In the genomic region with DNA sequence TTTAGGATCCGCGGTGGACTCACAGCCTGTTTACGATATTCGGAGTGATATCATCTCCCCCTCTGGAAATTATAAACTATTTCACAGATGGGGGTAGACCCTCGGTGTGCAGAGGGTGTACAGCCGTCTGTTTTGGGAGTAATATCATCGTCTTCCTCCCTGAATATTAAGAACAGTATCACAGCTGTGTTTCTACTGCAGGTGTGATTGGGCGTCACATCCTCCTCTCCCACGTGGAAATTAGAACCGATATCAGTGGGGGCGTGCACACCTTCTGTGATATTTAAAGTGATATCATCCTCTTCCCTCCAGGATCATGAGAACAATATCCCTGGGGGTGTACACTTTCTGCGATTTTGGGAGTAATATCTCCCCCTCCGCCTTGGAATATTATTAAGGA, we compare ENCODE assay signal across 9 cellular contexts. TPM values are rescaled to one million over a fixed set of nuclear protein-coding genes. Genes with fewer than 3 reads are reported as not detected.
DNase-seq lines count a peak whose midpoint lies in the region; ATAC-seq, FAIRE-seq and TF ChIP-seq lines count a peak whose summit lies in the region.
"Not testable (repeated sequence)": the region's sequence is repeated elsewhere in the genome, so short reads cannot be mapped to it uniquely, and the experiment has no call there.
"Had no signal": no experiment of that assay in that cellular context is flagged by ENCODE, and none has a peak within 500 bp of the region (broad histone marks: within the 10 kb centered on the region; RNA-seq: fewer than 3 reads in every experiment).

No MANE protein-coding gene starts in this region.

- H3K79me2 ChIP-seq in HCT116 (ENCODE audit: insufficient read depth, low read length); HepG2 (ENCODE audit: insufficient read depth, low read length): not testable (repeated sequence)

- H3K4me1 ChIP-seq in A549; HCT116 (ENCODE audit: control insufficient read depth in 1 of 2, insufficient read depth in 2 of 2, low read length in 2 of 2); HepG2 (ENCODE audit: insufficient read depth, low read length): not testable (repeated sequence)

- not testable (repeated sequence) for H3K36me3 Mint-ChIP-seq in activated CD4-positive, alpha-beta T cell treated with anti-CD3 and anti-CD28 coated beads, Interleukin-2, amount 10 ng/mL, durations not matched to agents 24 days and 14 days (ENCODE audit: low read depth); activated T-cell treated with anti-CD3 and anti-CD28 coated beads, Interleukin-2, amount 50 U/mL, for 72 hours (ENCODE audit: insufficient read depth in 2 of 2); activated naive CD4-positive, alpha-beta T cell treated with anti-CD3 and anti-CD28 coated beads, Interleukin-2, amount 50 U/mL, for 72 hours

- not testable (repeated sequence) for H3K4me2 ChIP-seq in A549; HCT116 (ENCODE audit: low read length); HepG2 (ENCODE audit: low read depth, low read length)

- ATAC-seq in A549, result peak; percentile 47; a peak in 5 of 6 replicates
- peak; percentile 53 for ATAC-seq in HCT116
- peak; percentile 33 to 61 for ATAC-seq in activated T-cell treated with anti-CD3 and anti-CD28 coated beads, Interleukin-2, amount 50 U/mL, for 72 hours (replicated peaks in 1 of 2)
- ATAC-seq in activated naive CD4-positive, alpha-beta T cell treated with anti-CD3 and anti-CD28 coated beads, Interleukin-2, amount 50 U/mL, for 72 hours, result peak; percentile 67 to 68
- ATAC-seq in HepG2, result peak; percentile 42

- not testable (repeated sequence) for TF ChIP-seq RAD21 in A549 (conservative IDR thresholded peaks at IDR 0.05 in 1 of 2, IDR thresholded peaks at IDR 0.05 in 1 of 2); HCT116 (IDR thresholded peaks at IDR 0.05; ENCODE audit: low read depth); HepG2 (CRISPR knock-in tag; IDR thresholded peaks at IDR 0.05)

- not testable (repeated sequence) for H2AFZ ChIP-seq in HCT116 (ENCODE audit: low read depth, low read length, poor library complexity, severe bottlenecking); HepG2 (ENCODE audit: low read length)

- FAIRE-seq in A549 (lab: Jason Lieb, UNC); HepG2 (lab: Jason Lieb, UNC): not testable (repeated sequence)

- H3K9ac ChIP-seq in HCT116 (ENCODE audit: low read length); HepG2 (ENCODE audit: insufficient read depth, low read depth, low read length): not testable (repeated sequence)

- not testable (repeated sequence) for BruUV-seq in HCT116 (replicated peaks; lab: Mats Ljungman, UMichigan); HepG2 (replicated peaks; lab: Mats Ljungman, UMichigan)

- H3K36me3 ChIP-seq in HCT116 (ENCODE audit: control insufficient read depth in 1 of 2, insufficient read depth in 2 of 2, low read length in 2 of 2); HepG2 (replicated peaks in 1 of 2; ENCODE audit: control insufficient read depth in 1 of 2, insufficient read depth in 2 of 2, low read length in 2 of 2): not testable (repeated sequence)

- RAD21 ChIA-PET in HCT116 (lab: Charles Lee; ENCODE audit: low non-redundant PET in 1 of 2, low total read pairs in 2 of 2, uncharacterized antibody in 2 of 2, unreplicated experiment in 2 of 2), result not testable (repeated sequence)

- not testable (repeated sequence) for TF ChIP-seq CTCF in A549 (IDR thresholded peaks at IDR 0.05); HCT116 (IDR thresholded peaks at IDR 0.05 in 2 of 3, conservative IDR thresholded peaks at IDR 0.05 in 1 of 3; ENCODE audit: borderline replicate concordance in 1 of 3, insufficient read depth in 1 of 3, low read depth in 2 of 3, low read length in 2 of 3); HepG2 (CRISPR knock-in tag; IDR thresholded peaks at IDR 0.05)

- not testable (repeated sequence) for H3K27ac ChIP-seq in A549; HCT116 (ENCODE audit: low read depth, low read length); HepG2 (ENCODE audit: extremely low read length, insufficient read depth, low read length)

- in situ Hi-C loops in HepG2 (cut with HindIII; ENCODE audit: extremely low pct_ligation_motif_present, low pct_unique_long_range_greater_than_20kb), result not testable (repeated sequence)

- not testable (repeated sequence) for H4K20me1 ChIP-seq in HCT116 (ENCODE audit: insufficient read depth); HepG2 (ENCODE audit: insufficient read depth, low read length)

- CTCF ChIA-PET in A549 (lab: Yijun Ruan, JAX); HCT116 (lab: Charles Lee); HepG2 (lab: Yijun Ruan, JAX; ENCODE audit: low intra/inter-chr PET ratio, low total read pairs): not testable (repeated sequence)

- H3K9me2 ChIP-seq in HCT116 (ENCODE audit: insufficient read depth), result not testable (repeated sequence)

- not testable (repeated sequence) for H3K4me1 Mint-ChIP-seq in activated CD4-positive, alpha-beta T cell treated with anti-CD3 and anti-CD28 coated beads, Interleukin-2, amount 10 ng/mL, durations not matched to agents 24 days and 14 days; activated T-cell treated with anti-CD3 and anti-CD28 coated beads, Interleukin-2, amount 50 U/mL, for 72 hours (ENCODE audit: low read depth)

- intact Hi-C loops in HCT116 (cut with micrococcal nuclease); activated CD4-positive, alpha-beta T cell treated with anti-CD3 and anti-CD28 coated beads, Interleukin-2, amount 10 ng/mL, durations not matched to agents 24 days and 14 days (cut with micrococcal nuclease); HepG2 (cut with micrococcal nuclease; ENCODE audit: unreplicated experiment): not testable (repeated sequence)

- WGBS in A549 (ENCODE audit: missing lambda C conversion rate), result 22% methylated on average over 6 of the region's 13 CpGs
- 28% methylated on average over 7 of the region's 13 CpGs for WGBS in HepG2 (ENCODE audit: low lambda C conversion rate)

- not testable (repeated sequence) for H3K27me3 ChIP-seq in HCT116 (ENCODE audit: insufficient read depth, low read length); HepG2 (ENCODE audit: control insufficient read depth in 1 of 2, insufficient read depth in 2 of 2, low read length in 2 of 2)

- not testable (repeated sequence) for TF ChIP-seq EP300 in A549 (IDR thresholded peaks at IDR 0.05); HepG2 (IDR thresholded peaks at IDR 0.05; ENCODE audit: low read depth in 2 of 2, low read length in 2 of 2); HepG2 (CRISPR knock-in tag; IDR thresholded peaks at IDR 0.05; ENCODE audit: borderline replicate concordance)

- not testable (repeated sequence) for TF ChIP-seq POLR2A in A549 (IDR thresholded peaks at IDR 0.05; ENCODE audit: low read length); HCT116 (IDR thresholded peaks at IDR 0.05; ENCODE audit: borderline replicate concordance, extremely low read depth, insufficient read depth, insufficient read length); HepG2 (IDR thresholded peaks at IDR 0.05; ENCODE audit: insufficient read depth in 1 of 2, low read depth in 2 of 2, low read length in 2 of 2)

- not testable (repeated sequence) for H3K4me3 Mint-ChIP-seq in activated CD4-positive, alpha-beta T cell treated with anti-CD3 and anti-CD28 coated beads, Interleukin-2, amount 10 ng/mL, durations not matched to agents 24 days and 14 days; activated T-cell treated with anti-CD3 and anti-CD28 coated beads, Interleukin-2, amount 50 U/mL, for 72 hours

- not testable (repeated sequence) for H3K9me3 Mint-ChIP-seq in activated CD4-positive, alpha-beta T cell treated with anti-CD3 and anti-CD28 coated beads, Interleukin-2, amount 10 ng/mL, durations not matched to agents 24 days and 14 days; activated T-cell treated with anti-CD3 and anti-CD28 coated beads, Interleukin-2, amount 50 U/mL, for 72 hours; activated naive CD4-positive, alpha-beta T cell treated with anti-CD3 and anti-CD28 coated beads, Interleukin-2, amount 50 U/mL, for 72 hours

- POLR2A ChIA-PET in A549 (lab: Yijun Ruan, JAX); HCT116 (lab: Charles Lee); HepG2 (lab: Yijun Ruan, JAX): not testable (repeated sequence)

- H3K4me3 ChIP-seq in A549; HCT116 (replicated peaks in 1 of 2; ENCODE audit: low read depth in 1 of 2, low read length in 2 of 2); HepG2 (replicated peaks in 1 of 3; ENCODE audit: insufficient read depth in 1 of 3, low read depth in 2 of 3, low read length in 3 of 3): not testable (repeated sequence)

- not testable (repeated sequence) for DNase-seq in A549 (ENCODE audit: low read depth in 1 of 2, low spot score in 1 of 2); HCT116 (ENCODE audit: low read depth, low spot score); activated T-cell treated with anti-CD3 and anti-CD28 coated beads, Interleukin-2, amount 50 U/mL, for 72 hours; activated naive CD4-positive, alpha-beta T cell treated with anti-CD3 and anti-CD28 coated beads, Interleukin-2, amount 50 U/mL, for 72 hours (ENCODE audit: low spot score in 2 of 2); HepG2 (ENCODE audit: low spot score)
- DNase-seq in activated CD4-positive, alpha-beta T cell treated with anti-CD3 and anti-CD28 coated beads, Interleukin-2, amount 10 ng/mL, durations not matched to agents 24 days and 14 days, result peak; percentile 62
- DNase-seq in stimulated activated CD4-positive, alpha-beta T cell treated with anti-CD3 and anti-CD28 coated beads, Interleukin-15, amount 100 ng/mL, for 24 hours, result peak; percentile 36

- H3K27ac Mint-ChIP-seq in activated CD4-positive, alpha-beta T cell treated with anti-CD3 and anti-CD28 coated beads, Interleukin-2, amount 10 ng/mL, durations not matched to agents 24 days and 14 days; activated T-cell treated with anti-CD3 and anti-CD28 coated beads, Interleukin-2, amount 50 U/mL, for 72 hours; activated naive CD4-positive, alpha-beta T cell treated with anti-CD3 and anti-CD28 coated beads, Interleukin-2, amount 50 U/mL, for 72 hours: not testable (repeated sequence)

- H3K27me3 Mint-ChIP-seq in activated CD4-positive, alpha-beta T cell treated with anti-CD3 and anti-CD28 coated beads, Interleukin-2, amount 10 ng/mL, durations not matched to agents 24 days and 14 days; activated T-cell treated with anti-CD3 and anti-CD28 coated beads, Interleukin-2, amount 50 U/mL, for 72 hours (ENCODE audit: low read depth): not testable (repeated sequence)

- not testable (repeated sequence) for H3K9me3 ChIP-seq in A549; HCT116 (ENCODE audit: control insufficient read depth in 1 of 2, insufficient read depth in 1 of 2, low read depth in 1 of 2, low read length in 2 of 2); HepG2 (ENCODE audit: low read length)

RNA-seq across cellular contexts. Expression of a gene that starts 19.2 kb away (rescaled TPM):
- polyA plus RNA-seq in A549 (2011; rRNA removed) (0.08 TPM in 1 of 2 replicates, not detected in the other), A549 (2017; fragmentation: RNase III; extraction: RNeasy Plus Mini Kit Qiagen cat#74134 plus additional on column Dnase treatment) (not detected in 3 replicates), HepG2 (2011; rRNA removed) (0.13 TPM in 1 of 2 replicates, not detected in the other)
- 0.03 and 0.06 TPM in 2 replicates for polyA plus RNA-seq in A549 (2012; cell fraction: cytosol; rRNA removed)
- polyA plus RNA-seq in A549 (2012; cell fraction: nucleus; rRNA removed), result 0.30 and 0.38 TPM in 2 replicates
- polyA minus RNA-seq in A549 (2011; rRNA and poly(A)+ RNA removed), result not detected in 2 replicates
- total RNA-seq in HCT116 (2021; ENCODE audit: unreplicated experiment) (0.54 TPM), HepG2 (2016; rRNA removed; fragmentation: Illumina TruSeq; extraction: Trizol) (0.11 TPM in 1 of 2 replicates, not detected in the other)
- polyA plus RNA-seq in HCT116 (2012), result 0.10 and 0.16 TPM in 2 replicates
- total RNA-seq in activated CD4-positive, alpha-beta T cell treated with anti-CD3 and anti-CD28 coated beads, Interleukin-2, amount 10 ng/mL, durations not matched to agents 24 days and 14 days, result not detected in 2 replicates
- under 1 TPM in 1 of 2 donors, not detected in 1; 0.21 TPM for total RNA-seq in activated T-cell treated with anti-CD3 and anti-CD28 coated beads, Interleukin-2, amount 50 U/mL, for 72 hours
- total RNA-seq in activated naive CD4-positive, alpha-beta T cell treated with anti-CD3 and anti-CD28 coated beads, Interleukin-2, amount 50 U/mL, for 72 hours, result not detected
- total RNA-seq in HepG2 (2016; cell fraction: cytosol; rRNA removed; fragmentation: Illumina TruSeq; extraction: Trizol; ENCODE audit: low read depth), result 0.20 TPM in 1 of 2 replicates, not detected in the other
- total RNA-seq in HepG2 (2016; cell fraction: insoluble cytoplasmic fraction; rRNA removed; fragmentation: Illumina TruSeq; extraction: Trizol), result not detected in 2 replicates
- total RNA-seq in HepG2 (2016; cell fraction: membrane; rRNA removed; fragmentation: Illumina TruSeq; extraction: Trizol), result not detected in 2 replicates
- 0.44 TPM in 1 of 2 replicates, not detected in the other for total RNA-seq in HepG2 (2016; cell fraction: nucleus; rRNA removed; fragmentation: Illumina TruSeq; extraction: Trizol)
- polyA plus RNA-seq in HepG2 (2011; cell fraction: cytosol; rRNA removed), result 0.05 TPM in 1 of 2 replicates, not detected in the other
- polyA plus RNA-seq in HepG2 (2011; cell fraction: nucleus; rRNA removed), result 0.66 and 0.82 TPM in 2 replicates
- not detected in 2 replicates for polyA plus RNA-seq in HepG2 (2012)
- 0.15 TPM in 1 of 2 replicates, not detected in the other for polyA plus RNA-seq in HepG2 (2016; cell fraction: cytosol; fragmentation: Illumina TruSeq; extraction: Trizol; ENCODE audit: low read depth)
- not detected in 2 replicates for polyA plus RNA-seq in HepG2 (2016; cell fraction: insoluble cytoplasmic fraction; fragmentation: Illumina TruSeq; extraction: Trizol; ENCODE audit: low read depth)
- 0.13 TPM in 1 of 2 replicates, not detected in the other for polyA plus RNA-seq in HepG2 (2016; cell fraction: membrane; fragmentation: Illumina TruSeq; extraction: Trizol; ENCODE audit: low read depth)
- 0.44 TPM in 1 of 2 replicates, not detected in the other for polyA plus RNA-seq in HepG2 (2016; cell fraction: nucleus; fragmentation: Illumina TruSeq; extraction: Trizol; ENCODE audit: insufficient read depth, low read depth)
- 0.12 and 0.62 TPM in 2 replicates for polyA minus RNA-seq in HepG2 (2011; rRNA and poly(A)+ RNA removed; ENCODE audit: low replicate concordance)
- polyA minus RNA-seq in HepG2 (2011; cell fraction: cytosol; rRNA and poly(A)+ RNA removed), result not detected in 2 replicates
- polyA minus RNA-seq in HepG2 (2011; cell fraction: nucleus; rRNA and poly(A)+ RNA removed), result 1.0 and 1.6 TPM in 2 replicates
- total RNA-seq: CD4-positive, CD25-positive, alpha-beta regulatory T cell had no signal
- polyA plus RNA-seq: CD4-positive, CD25-positive, alpha-beta regulatory T cell; GM23248 had no signal
